ENCODE assay signal across 8 cellular contexts in genomic region chr11:121318848-121319834, GRCh38. TPM values are rescaled to one million over a fixed set of nuclear protein-coding genes. Genes with fewer than 3 reads are reported as not detected.
DNase-seq lines count a peak whose midpoint lies in the region; ATAC-seq and TF ChIP-seq lines count a peak whose summit lies in the region.

No MANE protein-coding gene starts in this region.

- no peaks in the 10 kb centered on the region for H3K27me3 ChIP-seq in CD4-positive, alpha-beta memory T cell (ENCODE audit: insufficient read depth, low read length)

- DNase-seq in CD4-positive, alpha-beta memory T cell = peak; percentile 48 to 55 (median 53)
- DNase-seq in NB4 (ENCODE audit: low read depth) (peak; percentile 81), T-helper 17 cell (no peak), fibroblast of mammary gland (ENCODE audit: low read depth) (peak; percentile 55), neural crest cell (ENCODE audit: low read depth, low spot score) (peak; percentile 31), T-helper 9 cell (no peak)

- TF ChIP-seq POLR2A in NB4 (IDR thresholded peaks at IDR 0.05; ENCODE audit: extremely low read depth, insufficient read length) = no peak

- no peak overlapping the region for H3K4me3 Mint-ChIP-seq in CD4-positive, alpha-beta memory T cell
- no peak overlapping the region for H3K4me3 Mint-ChIP-seq in T-helper 17 cell
- H3K4me3 Mint-ChIP-seq in neural crest cell = no peak overlapping the region

- peaks cover 17 to 21% (median 19%) of the 10 kb centered on the region in 4 donors for H3K4me1 Mint-ChIP-seq in CD4-positive, alpha-beta memory T cell
- H3K4me1 Mint-ChIP-seq in T-helper 17 cell = peaks cover 25% of the 10 kb centered on the region
- H3K4me1 Mint-ChIP-seq in neural crest cell = peaks cover 12% of the 10 kb centered on the region

- POLR2A ChIA-PET in CD4-positive, alpha-beta memory T cell (lab: Charles Lee; ENCODE audit: partially characterized antibody) = interaction anchor here (1.0 to 3.7 kb wide), 6 partner anchors 9 to 273 kb away, joined by 3 to 14 read pairs (median 5); partner anchors contain the start of genes SORL1 and SORL1-AS1

- peaks cover 5% of the 10 kb centered on the region for H3K4me1 ChIP-seq in CD4-positive, alpha-beta memory T cell (ENCODE audit: insufficient read depth, low read length)

- H3K4me3 ChIP-seq in CD4-positive, alpha-beta memory T cell (ENCODE audit: low read length in 2 of 2) = no peak overlapping the region
- H3K4me3 ChIP-seq in NB4 (ENCODE audit: low read depth, low read length) (no peak overlapping the region), fibroblast of mammary gland (ENCODE audit: control insufficient read depth, low read depth, low read length) (no peak overlapping the region)

- no peaks in the 10 kb centered on the region for H3K36me3 ChIP-seq in CD4-positive, alpha-beta memory T cell (ENCODE audit: insufficient read depth, low read length)

- H3K9me3 Mint-ChIP-seq in CD4-positive, alpha-beta memory T cell = no peaks in the 10 kb centered on the region
- H3K9me3 Mint-ChIP-seq in neural crest cell = no peaks in the 10 kb centered on the region

- H3K27ac Mint-ChIP-seq in CD4-positive, alpha-beta memory T cell = peak overlapping the region in 3 of 7 donors; percentile 8 to 67 (median 13)
- H3K27ac Mint-ChIP-seq in T-helper 17 cell = peak overlapping the region; percentile 86
- H3K27ac Mint-ChIP-seq in neural crest cell (ENCODE audit: unreplicated experiment) = no peak overlapping the region

- no peaks in the 10 kb centered on the region for H3K36me3 Mint-ChIP-seq in CD4-positive, alpha-beta memory T cell
- no peaks in the 10 kb centered on the region for H3K36me3 Mint-ChIP-seq in T-helper 17 cell (ENCODE audit: low read depth)
- no peaks in the 10 kb centered on the region for H3K36me3 Mint-ChIP-seq in neural crest cell (ENCODE audit: low read depth)

- peak; percentile 59 for ATAC-seq in GM18511 (IDR thresholded peaks at IDR 0.05; ENCODE audit: unreplicated experiment)
- ATAC-seq in T-helper 17 cell = peak; percentile 78
- ATAC-seq in HG02763 (IDR thresholded peaks at IDR 0.05; ENCODE audit: unreplicated experiment) = no peak

- H3K9me3 ChIP-seq in CD4-positive, alpha-beta memory T cell (ENCODE audit: control insufficient read depth in 1 of 2, low read length in 2 of 2) = no peaks in the 10 kb centered on the region
- no peaks in the 10 kb centered on the region for H3K9me3 ChIP-seq in T-helper 17 cell (ENCODE audit: control insufficient read depth, low read length, poor library complexity, severe bottlenecking)

- intact Hi-C loops in CD4-positive, alpha-beta memory T cell (cut with micrococcal nuclease) = loop anchor here (1.0 to 2.0 kb wide), 2 partner anchors 70 to 272 kb away; no protein-coding TSS in a partner anchor

- peaks cover 0 to 1% of the 10 kb centered on the region in 2 donors for H3K27me3 Mint-ChIP-seq in CD4-positive, alpha-beta memory T cell
- H3K27me3 Mint-ChIP-seq in T-helper 17 cell = peaks cover 7% of the 10 kb centered on the region
- peaks cover 4% of the 10 kb centered on the region for H3K27me3 Mint-ChIP-seq in neural crest cell (ENCODE audit: low read depth)

- CTCF ChIA-PET in CD4-positive, alpha-beta memory T cell (lab: Charles Lee; ENCODE audit: partially characterized antibody) = interaction anchor here (0.8 to 2.6 kb wide), 21 partner anchors 25 to 272 kb away, joined by 3 to 25 read pairs (median 4); partner anchors contain the start of gene SC5D

- no peak overlapping the region for H3K27ac ChIP-seq in CD4-positive, alpha-beta memory T cell (ENCODE audit: low read depth, low read length)

- TF ChIP-seq CTCF in NB4 (IDR thresholded peaks at IDR 0.05; ENCODE audit: low read depth, low read length) (peak; percentile 91), fibroblast of mammary gland (conservative IDR thresholded peaks at IDR 0.05; ENCODE audit: control insufficient read depth, insufficient read depth, low read depth, low read length) (peak; percentile 87), neural crest cell (conservative IDR thresholded peaks at IDR 0.05) (peak; percentile 80)

RNA-seq across cellular contexts. Expression of gene SC5D, which starts 26.6 kb away (rescaled TPM):
- total RNA-seq in CD4-positive, alpha-beta memory T cell = 10 to 100 TPM; 27.4 to 28.7 TPM
- 10 to 100 TPM in 1 of 2 donors, 1 to 10 TPM in 1; 8.2 to 16.5 TPM for polyA plus RNA-seq in CD4-positive, alpha-beta memory T cell
- 10 to 100 TPM; 24.7 to 29.7 TPM for total RNA-seq in T-helper 17 cell
- 76.4 and 81.1 TPM in 2 replicates for total RNA-seq in neural crest cell

Comparison
In these comparisons a context has a peak if more than half of its experiments do, and no peak if none do; other contexts are left out.
1. DNase-seq: peak in CD4-positive, alpha-beta memory T cell (5 of 5), NB4 (single experiment), fibroblast of mammary gland (single experiment) and neural crest cell (single experiment); none in T-helper 17 cell (0 of 3) and T-helper 9 cell (single experiment).
2. Peak in every context shown above with its lines, with median percentiles within 50 percentile points of each other: CTCF ChIP-seq.